In genomic region chr11:116110356-116110755, GRCh38 we compare ENCODE assay signal across 9 cellular contexts.
"Had no signal": no experiment of that assay in that cellular context is flagged by ENCODE, and none has a peak within 500 bp of the region (broad histone marks: within the 10 kb centered on the region; RNA-seq: fewer than 3 reads in every experiment).

No MANE protein-coding gene starts in this region.

- H3K4me3 ChIP-seq: GM23248, GM23338, HAP-1 had no signal

- H3K4me1 ChIP-seq: HAP-1 had no signal

- DNase-seq: GM23248, GOT3, HCEC 1CT, HFFc6 had no signal

- ATAC-seq: GM23338, HCT116 had no signal

- H3K9me3 ChIP-seq: HAP-1 had no signal

- H3K27ac ChIP-seq: GM23248 had no signal

- H3K36me3 ChIP-seq: HAP-1 had no signal

- FAIRE-seq: H1, H54 had no signal
